In genomic region chr1:222642468-222642867, GRCh38 we compare ENCODE assay signal across 22 cellular contexts. TPM values are rescaled to one million over a fixed set of nuclear protein-coding genes. Genes with fewer than 3 reads are reported as not detected.
DNase-seq lines count a peak whose midpoint lies in the region; ATAC-seq, FAIRE-seq and TF ChIP-seq lines count a peak whose summit lies in the region.
"Had no signal": no experiment of that assay in that cellular context is flagged by ENCODE, and none has a peak within 500 bp of the region (broad histone marks: within the 10 kb centered on the region; RNA-seq: fewer than 3 reads in every experiment).

No MANE protein-coding gene starts in this region.

- TF ChIP-seq POLR2A in GM12892 (IDR thresholded peaks at IDR 0.05; ENCODE audit: low read depth, low read length) = no peak

- no peak overlapping the region for H3K27ac Mint-ChIP-seq in activated CD8-positive, alpha-beta memory T cell treated with anti-CD3 and anti-CD28 coated beads, Interleukin-2, amount 10 ng/mL, durations not matched to agents 7 days and 5 days
- peak overlapping the region; percentile 14 for H3K27ac Mint-ChIP-seq in activated CD8-positive, alpha-beta T cell treated with anti-CD3 and anti-CD28 coated beads, Interleukin-2, amount 10 ng/mL, durations not matched to agents 7 days and 5 days
- H3K27ac Mint-ChIP-seq in nephron = peak overlapping the region; percentile 59 to 79 (median 73)

- peak; percentile 77 for FAIRE-seq in GM12892 (lab: Jason Lieb, UNC)
- FAIRE-seq: GM18507, H1 had no signal

- TF ChIP-seq CTCF in nephron (IDR thresholded peaks at IDR 0.05; ENCODE audit: unreplicated experiment in 3 of 3) (no peak), BE2C (IDR thresholded peaks at IDR 0.05; ENCODE audit: low read depth, low read length) (no peak)

- H3K4me3 ChIP-seq in BE2C (ENCODE audit: low read depth, low read length) = no peak overlapping the region

- no peaks in the 10 kb centered on the region for H3K4me1 ChIP-seq in BE2C
- H3K4me1 ChIP-seq: parathyroid adenoma had no signal

- peaks cover 18% of the 10 kb centered on the region for H3K36me3 Mint-ChIP-seq in activated CD8-positive, alpha-beta memory T cell treated with anti-CD3 and anti-CD28 coated beads, Interleukin-2, amount 10 ng/mL, durations not matched to agents 7 days and 5 days
- H3K36me3 Mint-ChIP-seq in activated CD8-positive, alpha-beta T cell treated with anti-CD3 and anti-CD28 coated beads, Interleukin-2, amount 10 ng/mL, durations not matched to agents 7 days and 5 days (ENCODE audit: low read depth) = peaks cover 37% of the 10 kb centered on the region
- H3K36me3 Mint-ChIP-seq in nephron (ENCODE audit: low read depth) = peaks cover 35% of the 10 kb centered on the region

- no peak for DNase-seq in activated CD8-positive, alpha-beta memory T cell treated with anti-CD3 and anti-CD28 coated beads, Interleukin-2, amount 10 ng/mL, durations not matched to agents 7 days and 5 days
- DNase-seq in activated CD8-positive, alpha-beta memory T cell treated with anti-CD3 and anti-CD28 coated beads, Interleukin-2, amount 50 U/mL, for 4 hours = no peak
- DNase-seq in GM12892 (ENCODE audit: insufficient read length) (no peak), BE2C (no peak)
- no peak for DNase-seq in activated CD8-positive, alpha-beta T cell treated with anti-CD3 and anti-CD28 coated beads, Interleukin-2, amount 10 ng/mL, durations not matched to agents 7 days and 5 days
- DNase-seq: activated CD8-positive, alpha-beta memory T cell treated with anti-CD3 and anti-CD28 coated beads, Interleukin-2, amount 50 U/mL, for 48 hours; amniotic stem cell; caudate nucleus; DND-41; left lung; NCI-H1092 treated with DMSO at 0.1 percent for 48 hours; NCI-H2081 treated with DMSO at 0.1 percent for 48 hours; stimulated activated naive CD8-positive, alpha-beta T cell treated with anti-CD3 and anti-CD28 coated beads, Interleukin-15, Interleukin-2, amounts not matched to agents 100 U/mL and 50 U/mL, for 24 hours; SW 1271; upper lobe of left lung had no signal

- H3K9me3 Mint-ChIP-seq in activated CD8-positive, alpha-beta memory T cell treated with anti-CD3 and anti-CD28 coated beads, Interleukin-2, amount 10 ng/mL, durations not matched to agents 7 days and 5 days (ENCODE audit: low read depth) = no peaks in the 10 kb centered on the region
- no peaks in the 10 kb centered on the region for H3K9me3 Mint-ChIP-seq in activated CD8-positive, alpha-beta T cell treated with anti-CD3 and anti-CD28 coated beads, Interleukin-2, amount 10 ng/mL, durations not matched to agents 7 days and 5 days (ENCODE audit: insufficient read depth)
- no peaks in the 10 kb centered on the region for H3K9me3 Mint-ChIP-seq in nephron

- no peak for ATAC-seq in activated CD8-positive, alpha-beta memory T cell treated with anti-CD3 and anti-CD28 coated beads, Interleukin-2, amount 10 ng/mL, durations not matched to agents 7 days and 5 days
- no peak for ATAC-seq in activated CD8-positive, alpha-beta T cell treated with anti-CD3 and anti-CD28 coated beads, Interleukin-2, amount 10 ng/mL, durations not matched to agents 7 days and 5 days
- ATAC-seq in HG03432 (IDR thresholded peaks at IDR 0.05; ENCODE audit: unreplicated experiment) (no peak), HG03378 (IDR thresholded peaks at IDR 0.05; ENCODE audit: unreplicated experiment) (no peak)
- ATAC-seq: left lung; stimulated activated naive CD8-positive, alpha-beta T cell treated with anti-CD3 and anti-CD28 coated beads, Interleukin-15, Interleukin-2, amounts not matched to agents 100 U/mL and 50 U/mL, for 24 hours had no signal

- POLR2A ChIA-PET in activated CD8-positive, alpha-beta T cell treated with anti-CD3 and anti-CD28 coated beads, Interleukin-2, amount 10 ng/mL, durations not matched to agents 7 days and 5 days (lab: Charles Lee) = interaction anchor here (2.1 kb wide), 1 partner anchor 8 kb away, joined by 13 read pairs; no protein-coding TSS in a partner anchor

- no peaks in the 10 kb centered on the region for H3K27me3 Mint-ChIP-seq in activated CD8-positive, alpha-beta memory T cell treated with anti-CD3 and anti-CD28 coated beads, Interleukin-2, amount 10 ng/mL, durations not matched to agents 7 days and 5 days
- H3K27me3 Mint-ChIP-seq in activated CD8-positive, alpha-beta T cell treated with anti-CD3 and anti-CD28 coated beads, Interleukin-2, amount 10 ng/mL, durations not matched to agents 7 days and 5 days (ENCODE audit: low read depth) = no peaks in the 10 kb centered on the region
- no peaks in the 10 kb centered on the region for H3K27me3 Mint-ChIP-seq in nephron (ENCODE audit: low read depth)

- H3K27me3 ChIP-seq in BE2C = no peaks in the 10 kb centered on the region
- H3K27me3 ChIP-seq: esophagus muscularis mucosa, left lung, upper lobe of left lung had no signal

- H3K36me3 ChIP-seq in BE2C = peaks cover 6% of the 10 kb centered on the region

- peak overlapping the region; percentile 8 for H3K4me3 Mint-ChIP-seq in activated CD8-positive, alpha-beta memory T cell treated with anti-CD3 and anti-CD28 coated beads, Interleukin-2, amount 10 ng/mL, durations not matched to agents 7 days and 5 days
- peak overlapping the region; percentile 6 for H3K4me3 Mint-ChIP-seq in activated CD8-positive, alpha-beta T cell treated with anti-CD3 and anti-CD28 coated beads, Interleukin-2, amount 10 ng/mL, durations not matched to agents 7 days and 5 days
- peak overlapping the region; percentile 57 to 92 (median 88) for H3K4me3 Mint-ChIP-seq in nephron

- CTCF ChIA-PET in activated CD8-positive, alpha-beta memory T cell treated with anti-CD3 and anti-CD28 coated beads, Interleukin-2, amount 10 ng/mL, durations not matched to agents 7 days and 5 days (lab: Charles Lee) = interaction anchor here (4.0 kb wide), 1 partner anchor 178 kb away, joined by 19 read pairs; no protein-coding TSS in a partner anchor
- CTCF ChIA-PET in activated CD8-positive, alpha-beta T cell treated with anti-CD3 and anti-CD28 coated beads, Interleukin-2, amount 10 ng/mL, durations not matched to agents 7 days and 5 days (lab: Charles Lee) = interaction anchor here (1.1 to 3.8 kb wide), 4 partner anchors 9 to 43 kb away, joined by 3 to 29 read pairs (median 15); no protein-coding TSS in a partner anchor

- H3K4me1 Mint-ChIP-seq in activated CD8-positive, alpha-beta memory T cell treated with anti-CD3 and anti-CD28 coated beads, Interleukin-2, amount 10 ng/mL, durations not matched to agents 7 days and 5 days = peaks cover 16% of the 10 kb centered on the region
- peaks cover 25% of the 10 kb centered on the region for H3K4me1 Mint-ChIP-seq in activated CD8-positive, alpha-beta T cell treated with anti-CD3 and anti-CD28 coated beads, Interleukin-2, amount 10 ng/mL, durations not matched to agents 7 days and 5 days (ENCODE audit: low read depth)
- peaks cover 24% of the 10 kb centered on the region for H3K4me1 Mint-ChIP-seq in nephron

- no peaks in the 10 kb centered on the region for H3K9me3 ChIP-seq in BE2C
- H3K9me3 ChIP-seq: esophagus muscularis mucosa, left lung, upper lobe of left lung had no signal

RNA-seq across cellular contexts. Expression of gene MIA3, which starts 24.6 kb away (rescaled TPM):
- total RNA-seq in activated CD8-positive, alpha-beta memory T cell treated with anti-CD3 and anti-CD28 coated beads, Interleukin-2, amount 10 ng/mL, durations not matched to agents 7 days and 5 days = 10 to 100 TPM; 50.0 to 51.8 TPM
- polyA plus RNA-seq in GM12892 (2012; ENCODE audit: missing spikeins) = 22.2 TPM
- total RNA-seq in activated CD8-positive, alpha-beta T cell treated with anti-CD3 and anti-CD28 coated beads, Interleukin-2, amount 10 ng/mL, durations not matched to agents 7 days and 5 days = 10 to 100 TPM; 47.4 to 56.2 TPM
- polyA plus RNA-seq in BE2C (2012; ENCODE audit: insufficient read depth, insufficient read length, low read depth) = 49.0 TPM

RNA-seq across cellular contexts. Expression of gene TAF1A, which starts 52.7 kb away (rescaled TPM):
- total RNA-seq in activated CD8-positive, alpha-beta memory T cell treated with anti-CD3 and anti-CD28 coated beads, Interleukin-2, amount 10 ng/mL, durations not matched to agents 7 days and 5 days = 10 to 100 TPM; 10.5 to 11.8 TPM
- polyA plus RNA-seq in GM12892 (2012; ENCODE audit: missing spikeins) = 6.4 TPM
- total RNA-seq in activated CD8-positive, alpha-beta T cell treated with anti-CD3 and anti-CD28 coated beads, Interleukin-2, amount 10 ng/mL, durations not matched to agents 7 days and 5 days = 10 to 100 TPM in 1 of 2 experiments, 1 to 10 TPM in 1; 10.0 to 12.8 TPM
- 3.5 TPM for polyA plus RNA-seq in BE2C (2012; ENCODE audit: insufficient read depth, insufficient read length, low read depth)

Comparison
In these comparisons a context has a peak if more than half of its experiments do, and no peak if none do; other contexts are left out.
1. H3K4me3 Mint-ChIP-seq: peak in every context shown above with its lines; median percentile 88 in nephron; 8 in activated CD8-positive, alpha-beta memory T cell treated with anti-CD3 and anti-CD28 coated beads, Interleukin-2, amount 10 ng/mL, durations not matched to agents 7 days and 5 days; 6 in activated CD8-positive, alpha-beta T cell treated with anti-CD3 and anti-CD28 coated beads, Interleukin-2, amount 10 ng/mL, durations not matched to agents 7 days and 5 days.